In genomic region chr16:74521691-74522090, GRCh38 we compare ENCODE assay signal across 8 cellular contexts.
DNase-seq lines count a peak whose midpoint lies in the region; ATAC-seq and TF ChIP-seq lines count a peak whose summit lies in the region.

No MANE protein-coding gene starts in this region.

- TF ChIP-seq CTCF in GM23338 (conservative IDR thresholded peaks at IDR 0.05; ENCODE audit: low read depth in 2 of 2) (no peak), lower leg skin (IDR thresholded peaks at IDR 0.05) (no peak), stomach (IDR thresholded peaks at IDR 0.05) (no peak)

- H3K9me3 ChIP-seq in stomach: peaks cover 0 to 5% (median 0%) of the 10 kb centered on the region in 4 donors

- H3K4me1 Mint-ChIP-seq in GM23338: no peaks in the 10 kb centered on the region

- intact Hi-C loops in lower leg skin (cut with DNase I; ENCODE audit: low total_unique reads): no loop called here
- intact Hi-C loops in stomach (cut with DNase I; ENCODE audit: low total_unique reads): no loop called here

- H3K79me2 ChIP-seq in ACC112 (ENCODE audit: control insufficient read depth, insufficient read depth, low read length, unreplicated experiment) (peaks cover 22% of the 10 kb centered on the region), GM23338 (replicated peaks; ENCODE audit: insufficient read depth) (peaks cover 20% of the 10 kb centered on the region)

- H3K36me3 Mint-ChIP-seq in GM23338 (ENCODE audit: low read depth): peaks cover 23% of the 10 kb centered on the region; the same call in 2 of the 3 replicates

- H3K27me3 ChIP-seq in ACC112 (ENCODE audit: insufficient read depth, low read length): no peaks in the 10 kb centered on the region
- no peaks in the 10 kb centered on the region for H3K27me3 ChIP-seq in GM23338 (ENCODE audit: insufficient read depth)
- H3K27me3 ChIP-seq in stomach: no peaks in the 10 kb centered on the region

- H3K9me2 ChIP-seq in GM23338 (ENCODE audit: insufficient read depth): no peaks in the 10 kb centered on the region

- H3F3A ChIP-seq in GM23338 (replicated peaks; ENCODE audit: low read depth): no peaks in the 10 kb centered on the region

- H2AFZ ChIP-seq in ACC112 (ENCODE audit: low read length, unreplicated experiment): no peak overlapping the region
- H2AFZ ChIP-seq in GM23338: no peak overlapping the region

- TF ChIP-seq POLR2A in lower leg skin (IDR thresholded peaks at IDR 0.05): no peak
- TF ChIP-seq POLR2A in stomach (IDR thresholded peaks at IDR 0.05): no peak

- WGBS in lower leg skin, 2 donors: 50 to 59% methylated on average over 4 of the region's 4 CpGs
- 52 to 74% (median 68%) methylated on average over 4 of the region's 4 CpGs for WGBS in stomach, 5 donors

- no peak overlapping the region for H3K4me3 Mint-ChIP-seq in GM23338

- H4K20me1 ChIP-seq in GM23338 (replicated peaks; ENCODE audit: insufficient read depth): peaks cover 3% of the 10 kb centered on the region

- no peaks in the 10 kb centered on the region for H3K27me3 Mint-ChIP-seq in GM23338 (ENCODE audit: insufficient read depth, low read depth, poor library complexity)

- H3K4me2 ChIP-seq in GM23338: no peak overlapping the region

- ATAC-seq in GM23338: no peak

- H3K4me1 ChIP-seq in ACC112 (ENCODE audit: control insufficient read depth, insufficient read depth, low read length, unreplicated experiment): peaks cover 19% of the 10 kb centered on the region
- H3K4me1 ChIP-seq in GM23338 (ENCODE audit: insufficient read depth): no peaks in the 10 kb centered on the region
- H3K4me1 ChIP-seq in stomach: peaks cover 0 to 23% (median 5%) of the 10 kb centered on the region in 4 donors

- peak overlapping the region; percentile 53 for H3K27ac ChIP-seq in ACC112 (ENCODE audit: low read depth, low read length)
- no peak overlapping the region for H3K27ac ChIP-seq in GM23338 (ENCODE audit: low read depth)
- no peak overlapping the region for H3K27ac ChIP-seq in stomach

- H3K36me3 ChIP-seq in ACC112 (ENCODE audit: insufficient read depth, low read length) (peaks cover 12% of the 10 kb centered on the region; the same call in 1 of the 2 replicates), GM23338 (ENCODE audit: insufficient read depth) (no peaks in the 10 kb centered on the region; the same call in 1 of the 2 replicates), stomach (peaks cover 0 to 14% (median 7%) of the 10 kb centered on the region in 4 donors)

- no peak overlapping the region for H3K27ac Mint-ChIP-seq in GM23338

- no peak for TF ChIP-seq EP300 in stomach (IDR thresholded peaks at IDR 0.05)

- H3K4me3 ChIP-seq in ACC112 (ENCODE audit: low read depth, low read length): 0 out of 2 replicates have a peak overlapping the region, but pooled peaks have one; percentile 11
- no peak overlapping the region for H3K4me3 ChIP-seq in GM23338
- H3K4me3 ChIP-seq in lower leg skin (ENCODE audit: low read depth, poor library complexity, severe bottlenecking): no peak overlapping the region
- no peak overlapping the region for H3K4me3 ChIP-seq in stomach

- H3K9me3 Mint-ChIP-seq in GM23338: no peaks in the 10 kb centered on the region; the same call in 2 of the 3 replicates

- DNase-seq in GM23338 (ENCODE audit: low spot score): peak; percentile 5
- peak; percentile 93 for DNase-seq in cerebellar cortex (ENCODE audit: low spot score)
- peak; percentile 80 for DNase-seq in kidney tubule cell (ENCODE audit: low spot score)
- no peak for DNase-seq in lower leg skin (ENCODE audit: low spot score in 2 of 2)
- DNase-seq in DMS79 (lab: John Stamatoyannopoulos, UW): no peak
- no peak for DNase-seq in stomach
- DNase-seq in NCI-H748 (lab: John Stamatoyannopoulos, UW; ENCODE audit: unreplicated experiment): no peak

TF ChIP-seq in GM23338, 12 proteins besides CTCF, POLR2A, EP300 and RAD21:
- no peak for TF ChIP-seq POLR2AphosphoS5 (IDR thresholded peaks at IDR 0.05; ENCODE audit: low read depth)
- TF ChIP-seq, protein P1, sequence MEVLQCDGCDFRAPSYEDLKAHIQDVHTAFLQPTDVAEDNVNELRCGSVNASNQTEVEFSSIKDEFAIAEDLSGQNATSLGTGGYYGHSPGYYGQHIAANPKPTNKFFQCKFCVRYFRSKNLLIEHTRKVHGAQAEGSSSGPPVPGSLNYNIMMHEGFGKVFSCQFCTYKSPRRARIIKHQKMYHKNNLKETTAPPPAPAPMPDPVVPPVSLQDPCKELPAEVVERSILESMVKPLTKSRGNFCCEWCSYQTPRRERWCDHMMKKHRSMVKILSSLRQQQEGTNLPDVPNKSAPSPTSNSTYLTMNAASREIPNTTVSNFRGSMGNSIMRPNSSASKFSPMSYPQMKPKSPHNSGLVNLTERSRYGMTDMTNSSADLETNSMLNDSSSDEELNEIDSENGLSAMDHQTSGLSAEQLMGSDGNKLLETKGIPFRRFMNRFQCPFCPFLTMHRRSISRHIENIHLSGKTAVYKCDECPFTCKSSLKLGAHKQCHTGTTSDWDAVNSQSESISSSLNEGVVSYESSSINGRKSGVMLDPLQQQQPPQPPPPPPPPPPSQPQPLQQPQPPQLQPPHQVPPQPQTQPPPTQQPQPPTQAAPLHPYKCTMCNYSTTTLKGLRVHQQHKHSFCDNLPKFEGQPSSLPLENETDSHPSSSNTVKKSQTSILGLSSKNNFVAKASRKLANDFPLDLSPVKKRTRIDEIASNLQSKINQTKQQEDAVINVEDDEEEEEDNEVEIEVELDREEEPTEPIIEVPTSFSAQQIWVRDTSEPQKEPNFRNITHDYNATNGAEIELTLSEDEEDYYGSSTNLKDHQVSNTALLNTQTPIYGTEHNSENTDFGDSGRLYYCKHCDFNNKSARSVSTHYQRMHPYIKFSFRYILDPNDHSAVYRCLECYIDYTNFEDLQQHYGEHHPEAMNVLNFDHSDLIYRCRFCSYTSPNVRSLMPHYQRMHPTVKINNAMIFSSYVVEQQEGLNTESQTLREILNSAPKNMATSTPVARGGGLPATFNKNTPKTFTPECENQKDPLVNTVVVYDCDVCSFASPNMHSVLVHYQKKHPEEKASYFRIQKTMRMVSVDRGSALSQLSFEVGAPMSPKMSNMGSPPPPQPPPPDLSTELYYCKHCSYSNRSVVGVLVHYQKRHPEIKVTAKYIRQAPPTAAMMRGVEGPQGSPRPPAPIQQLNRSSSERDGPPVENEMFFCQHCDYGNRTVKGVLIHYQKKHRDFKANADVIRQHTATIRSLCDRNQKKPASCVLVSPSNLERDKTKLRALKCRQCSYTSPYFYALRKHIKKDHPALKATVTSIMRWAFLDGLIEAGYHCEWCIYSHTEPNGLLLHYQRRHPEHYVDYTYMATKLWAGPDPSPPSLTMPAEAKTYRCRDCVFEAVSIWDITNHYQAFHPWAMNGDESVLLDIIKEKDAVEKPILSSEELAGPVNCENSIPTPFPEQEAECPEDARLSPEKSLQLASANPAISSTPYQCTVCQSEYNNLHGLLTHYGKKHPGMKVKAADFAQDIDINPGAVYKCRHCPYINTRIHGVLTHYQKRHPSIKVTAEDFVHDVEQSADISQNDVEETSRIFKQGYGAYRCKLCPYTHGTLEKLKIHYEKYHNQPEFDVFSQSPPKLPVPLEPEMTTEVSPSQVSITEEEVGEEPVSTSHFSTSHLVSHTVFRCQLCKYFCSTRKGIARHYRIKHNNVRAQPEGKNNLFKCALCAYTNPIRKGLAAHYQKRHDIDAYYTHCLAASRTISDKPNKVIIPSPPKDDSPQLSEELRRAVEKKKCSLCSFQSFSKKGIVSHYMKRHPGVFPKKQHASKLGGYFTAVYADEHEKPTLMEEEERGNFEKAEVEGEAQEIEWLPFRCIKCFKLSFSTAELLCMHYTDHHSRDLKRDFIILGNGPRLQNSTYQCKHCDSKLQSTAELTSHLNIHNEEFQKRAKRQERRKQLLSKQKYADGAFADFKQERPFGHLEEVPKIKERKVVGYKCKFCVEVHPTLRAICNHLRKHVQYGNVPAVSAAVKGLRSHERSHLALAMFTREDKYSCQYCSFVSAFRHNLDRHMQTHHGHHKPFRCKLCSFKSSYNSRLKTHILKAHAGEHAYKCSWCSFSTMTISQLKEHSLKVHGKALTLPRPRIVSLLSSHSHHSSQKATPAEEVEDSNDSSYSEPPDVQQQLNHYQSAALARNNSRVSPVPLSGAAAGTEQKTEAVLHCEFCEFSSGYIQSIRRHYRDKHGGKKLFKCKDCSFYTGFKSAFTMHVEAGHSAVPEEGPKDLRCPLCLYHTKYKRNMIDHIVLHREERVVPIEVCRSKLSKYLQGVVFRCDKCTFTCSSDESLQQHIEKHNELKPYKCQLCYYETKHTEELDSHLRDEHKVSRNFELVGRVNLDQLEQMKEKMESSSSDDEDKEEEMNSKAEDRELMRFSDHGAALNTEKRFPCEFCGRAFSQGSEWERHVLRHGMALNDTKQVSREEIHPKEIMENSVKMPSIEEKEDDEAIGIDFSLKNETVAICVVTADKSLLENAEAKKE (CRISPR knock-in tag; IDR thresholded peaks at IDR 0.05): no peak

Comparison
In these comparisons a context has a peak if more than half of its experiments do, and no peak if none do; other contexts are left out.
1. DNase-seq: peak in GM23338 (single experiment), cerebellar cortex (single experiment) and kidney tubule cell (single experiment); none in lower leg skin (0 of 2), DMS79 (single experiment), stomach (single experiment) and NCI-H748 (single experiment).